In the genomic region with DNA sequence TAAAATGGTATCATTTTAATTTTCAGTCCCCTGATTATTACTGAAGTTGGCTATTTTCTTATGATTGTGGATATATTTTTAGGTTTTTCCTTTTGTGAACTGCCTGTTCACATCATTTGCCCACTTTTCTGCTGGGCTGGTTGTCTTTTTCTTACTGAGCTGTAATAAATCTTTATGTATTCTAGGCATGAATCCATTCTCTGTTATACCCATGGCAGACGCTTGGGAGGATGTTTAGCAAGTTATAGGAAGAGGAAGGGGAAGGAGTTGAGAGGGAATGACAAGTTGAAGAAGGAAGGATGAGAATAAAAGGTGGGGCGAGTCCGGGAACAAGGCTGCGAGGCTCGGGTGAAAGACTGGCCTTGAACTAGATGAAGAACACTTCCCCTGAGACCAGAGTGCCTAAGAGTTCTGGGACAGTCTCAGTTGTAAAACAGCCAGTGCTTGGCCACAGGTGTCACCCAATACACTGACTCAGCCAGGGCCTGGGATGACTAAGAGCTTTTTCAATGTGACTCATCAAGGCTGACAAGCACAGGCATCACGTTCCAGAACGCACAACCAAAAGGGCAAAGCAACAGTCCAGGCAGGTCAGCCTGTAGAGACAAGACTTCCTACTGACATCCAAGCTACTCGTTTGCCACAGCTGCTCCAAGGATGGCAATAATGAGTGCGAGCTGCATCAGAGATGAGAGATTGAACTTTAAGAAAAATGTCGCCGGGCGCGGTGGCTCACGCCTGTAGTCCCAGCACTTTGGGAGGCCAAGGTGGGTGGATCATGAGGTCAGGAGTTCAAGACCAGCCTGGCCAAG, we compare ENCODE assay signal across 8 cellular contexts. TPM values are rescaled to one million over a fixed set of nuclear protein-coding genes. Genes with fewer than 3 reads are reported as not detected.
A peak's percentile ranks its signal among the peaks of the same experiment; 100 is the strongest.
DNase-seq lines count a peak whose midpoint lies in the region; ATAC-seq and TF ChIP-seq lines count a peak whose summit lies in the region.

No MANE protein-coding gene starts in this region.

- no peaks in the 10 kb centered on the region for H3K36me3 Mint-ChIP-seq in activated CD4-positive, alpha-beta memory T cell treated with anti-CD3 and anti-CD28 coated beads for 36 hours

- no peak overlapping the region for H3K4me3 Mint-ChIP-seq in activated CD4-positive, alpha-beta memory T cell treated with anti-CD3 and anti-CD28 coated beads for 36 hours

- peak; percentile 91 for DNase-seq in GM12864 (ENCODE audit: low read depth)
- DNase-seq in activated CD4-positive, alpha-beta memory T cell treated with anti-CD3 and anti-CD28 coated beads for 36 hours: peak; percentile 89
- DNase-seq in foreskin fibroblast: peak; percentile 97
- peak; percentile 42 to 59 for DNase-seq in stimulated activated CD4-positive, alpha-beta T cell treated with anti-CD3 and anti-CD28 coated beads, Interleukin-4, amount 100 ng/mL, for 48 hours (ENCODE audit: low read depth in 2 of 2)
- no peak for DNase-seq in NCI-H1930 (lab: John Stamatoyannopoulos, UW)

- H3K27me3 Mint-ChIP-seq in activated CD4-positive, alpha-beta memory T cell treated with anti-CD3 and anti-CD28 coated beads for 36 hours: peaks cover 10% of the 10 kb centered on the region

- intact Hi-C loops in activated CD4-positive, alpha-beta memory T cell treated with anti-CD3 and anti-CD28 coated beads for 36 hours (cut with micrococcal nuclease): loop anchor here (2.0 kb wide), 1 partner anchor 79 kb away; no protein-coding TSS in a partner anchor

- peaks cover 11% of the 10 kb centered on the region for H3K4me1 Mint-ChIP-seq in activated CD4-positive, alpha-beta memory T cell treated with anti-CD3 and anti-CD28 coated beads for 36 hours (ENCODE audit: low read depth)

- CTCF ChIA-PET in activated CD4-positive, alpha-beta memory T cell treated with anti-CD3 and anti-CD28 coated beads for 36 hours (lab: Charles Lee): interaction anchor here (0.6 to 1.0 kb wide), 2 partner anchors 8 to 84 kb away, joined by 3 read pairs; no protein-coding TSS in a partner anchor

- TF ChIP-seq EP300 in Ishikawa (IDR thresholded peaks at IDR 0.05; ENCODE audit: borderline replicate concordance): no peak

- no peak for TF ChIP-seq RAD21 in Ishikawa (IDR thresholded peaks at IDR 0.05; ENCODE audit: low read depth)

- H3K4me3 ChIP-seq in GM12864 (ENCODE audit: low read depth, low read length) (no peak overlapping the region), foreskin fibroblast (ENCODE audit: low read depth in 1 of 2, low read length in 2 of 2) (no peak overlapping the region)

- POLR2A ChIA-PET in activated CD4-positive, alpha-beta memory T cell treated with anti-CD3 and anti-CD28 coated beads for 36 hours (lab: Charles Lee): interaction anchor here (0.7 kb wide), 1 partner anchor 520 kb away, joined by 3 read pairs; no protein-coding TSS in a partner anchor

- H3K9me3 Mint-ChIP-seq in activated CD4-positive, alpha-beta memory T cell treated with anti-CD3 and anti-CD28 coated beads for 36 hours: no peaks in the 10 kb centered on the region

- H3K27ac Mint-ChIP-seq in activated CD4-positive, alpha-beta memory T cell treated with anti-CD3 and anti-CD28 coated beads for 36 hours: peak overlapping the region; percentile 23

- peak; percentile 97 for ATAC-seq in GM21786 (IDR thresholded peaks at IDR 0.05; ENCODE audit: unreplicated experiment)
- ATAC-seq in GM21447 (IDR thresholded peaks at IDR 0.05; ENCODE audit: unreplicated experiment): no peak

- TF ChIP-seq CTCF in GM12864 (IDR thresholded peaks at IDR 0.05; ENCODE audit: low read depth, low read length, missing control alignments): no peak
- TF ChIP-seq CTCF in foreskin fibroblast (IDR thresholded peaks at IDR 0.05; ENCODE audit: low read depth, low read length): no peak

TF ChIP-seq in Ishikawa, 13 proteins besides CTCF, POLR2A, EP300 and RAD21:
- TF ChIP-seq TCF12 (IDR thresholded peaks at IDR 0.05; ENCODE audit: low read depth): peak; percentile 81
- TF ChIP-seq, protein P1, sequence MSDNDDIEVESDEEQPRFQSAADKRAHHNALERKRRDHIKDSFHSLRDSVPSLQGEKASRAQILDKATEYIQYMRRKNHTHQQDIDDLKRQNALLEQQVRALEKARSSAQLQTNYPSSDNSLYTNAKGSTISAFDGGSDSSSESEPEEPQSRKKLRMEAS (IDR thresholded peaks at IDR 0.05): peak; percentile 65
- TF ChIP-seq NFIC (IDR thresholded peaks at IDR 0.05): peak; percentile 19; the same call in 1 of the 2 replicates
- TF ChIP-seq YY1 (IDR thresholded peaks at IDR 0.05; ENCODE audit: low read depth): no peak
- no peak for TF ChIP-seq CREB1 (IDR thresholded peaks at IDR 0.05; ENCODE audit: low read depth)

RNA-seq across cellular contexts. Expression of gene LRFN4, which starts 35.2 kb away (rescaled TPM):
- total RNA-seq in activated CD4-positive, alpha-beta memory T cell treated with anti-CD3 and anti-CD28 coated beads for 36 hours: 10 to 100 TPM; 24.6 to 29.8 TPM

RNA-seq across cellular contexts. Expression of gene RCE1, which starts 48.8 kb away (rescaled TPM):
- 10 to 100 TPM; 22.5 to 24.4 TPM for total RNA-seq in activated CD4-positive, alpha-beta memory T cell treated with anti-CD3 and anti-CD28 coated beads for 36 hours

Comparison
In these comparisons a context has a peak if more than half of its experiments do, and no peak if none do; other contexts are left out.
1. DNase-seq: peak in GM12864 (single experiment), activated CD4-positive, alpha-beta memory T cell treated with anti-CD3 and anti-CD28 coated beads for 36 hours (single experiment), foreskin fibroblast (2 of 2) and stimulated activated CD4-positive, alpha-beta T cell treated with anti-CD3 and anti-CD28 coated beads, Interleukin-4, amount 100 ng/mL, for 48 hours (2 of 2); none in NCI-H1930 (0 of 2).